33 cellular contexts compared by ENCODE assay signal in genomic region chr15:75791337-75791713, GRCh38.
"Had no signal": no experiment of that assay in that cellular context is flagged by ENCODE, and none has a peak within 500 bp of the region (broad histone marks: within the 10 kb centered on the region; RNA-seq: fewer than 3 reads in every experiment).

No MANE protein-coding gene starts in this region.

- H3K4me3 Mint-ChIP-seq: activated B cell treated with CpG ODN at 0.5 μM for 24 hours; activated CD8-positive, alpha-beta T cell treated with anti-CD3 and anti-CD28 coated beads for 36 hours; activated naive CD8-positive, alpha-beta T cell; activated T-cell treated with anti-CD3 and anti-CD28 coated beads, Interleukin-2, amount 50 U/mL, for 4 hours; activated T-helper 17 cell treated with anti-CD3 and anti-CD28 coated beads, Interleukin-2, amount 50 U/mL, for 72 hours; central memory CD8-positive, alpha-beta T cell; dendritic cell treated with granulocyte-macrophage colony-stimulating factor and Interleukin-4, amounts not matched to agents 40 ng/mL and 50 ng/mL, for 4 days; T-helper 17 cell; T-helper 2 cell treated with Interferon-gamma antibody and Interleukin-4, amounts not matched to agents 5 μg/mL and 100 μg/mL, for 36 hours had no signal

- DNase-seq: activated B cell treated with CpG ODN at 0.5 μM for 24 hours; activated CD4-positive, alpha-beta T cell treated with anti-CD3 and anti-CD28 coated beads for 48 hours; activated CD4-positive, alpha-beta T cell treated with anti-CD3 and anti-CD28 coated beads, Interleukin-2, amount 50 U/mL, for 1 hour; activated CD4-positive, alpha-beta T cell treated with anti-CD3 and anti-CD28 coated beads, Interleukin-2, amount 50 U/mL, for 48 hours; activated CD8-positive, alpha-beta memory T cell treated with anti-CD3 and anti-CD28 coated beads for 24 hours; activated CD8-positive, alpha-beta T cell treated with anti-CD3 and anti-CD28 coated beads for 36 hours; activated effector memory CD4-positive, alpha-beta T cell treated with Interleukin-2 at 50 U/mL for 16 hours; activated gamma-delta T cell treated with Interleukin-2 at 50 U/mL for 16 hours; activated naive CD4-positive, alpha-beta T cell treated with anti-CD3 and anti-CD28 coated beads, Interleukin-2, amount 50 U/mL, for 16 hours; activated naive CD4-positive, alpha-beta T cell treated with Interleukin-2 at 50 U/mL for 16 hours; activated T-cell treated with anti-CD3 and anti-CD28 coated beads, Interleukin-2, amount 50 U/mL, for 4 hours; amniotic stem cell; anterior cingulate cortex; brain microvascular endothelial cell; dorsolateral prefrontal cortex; effector memory CD4-positive, alpha-beta T cell; erythroblast; foreskin keratinocyte; gastrocnemius medialis; T-helper 1 cell; T-helper 17 cell; T1000; WERI-Rb-1 had no signal

- H3K4me1 ChIP-seq: esophagus muscularis mucosa, foreskin keratinocyte, gastrocnemius medialis had no signal

- H3K27ac ChIP-seq: brain microvascular endothelial cell, coronary artery, dorsolateral prefrontal cortex, esophagus muscularis mucosa, foreskin keratinocyte, gastrocnemius medialis, WERI-Rb-1 had no signal

- FAIRE-seq: astrocyte, bronchial epithelial cell had no signal

- H3K27ac Mint-ChIP-seq: activated B cell treated with CpG ODN at 0.5 μM for 24 hours; activated CD8-positive, alpha-beta T cell treated with anti-CD3 and anti-CD28 coated beads for 36 hours; activated naive CD8-positive, alpha-beta T cell; activated T-helper 17 cell treated with anti-CD3 and anti-CD28 coated beads, Interleukin-2, amount 50 U/mL, for 72 hours; dendritic cell treated with granulocyte-macrophage colony-stimulating factor and Interleukin-4, amounts not matched to agents 40 ng/mL and 50 ng/mL, for 4 days; T-helper 17 cell; T-helper 2 cell treated with Interferon-gamma antibody and Interleukin-4, amounts not matched to agents 5 μg/mL and 100 μg/mL, for 36 hours had no signal

- H3K9me3 Mint-ChIP-seq: activated B cell treated with CpG ODN at 0.5 μM for 24 hours; activated CD8-positive, alpha-beta T cell treated with anti-CD3 and anti-CD28 coated beads for 36 hours; activated T-cell treated with anti-CD3 and anti-CD28 coated beads, Interleukin-2, amount 50 U/mL, for 4 hours; activated T-helper 17 cell treated with anti-CD3 and anti-CD28 coated beads, Interleukin-2, amount 50 U/mL, for 72 hours; central memory CD8-positive, alpha-beta T cell; dendritic cell treated with granulocyte-macrophage colony-stimulating factor and Interleukin-4, amounts not matched to agents 40 ng/mL and 50 ng/mL, for 4 days; T-helper 2 cell treated with Interferon-gamma antibody and Interleukin-4, amounts not matched to agents 5 μg/mL and 100 μg/mL, for 36 hours had no signal

- H3K36me3 ChIP-seq: brain microvascular endothelial cell, esophagus muscularis mucosa, gastrocnemius medialis, WERI-Rb-1 had no signal

- H3K36me3 Mint-ChIP-seq: activated naive CD8-positive, alpha-beta T cell had no signal

- H3K4me3 ChIP-seq: coronary artery, dorsolateral prefrontal cortex, esophagus muscularis mucosa, gastrocnemius medialis had no signal

- ATAC-seq: activated CD4-positive, CD25-positive, alpha-beta regulatory T cell treated with anti-CD3 and anti-CD28 coated beads, Interleukin-2, amount 50 U/mL, for 24 hours; activated CD8-positive, alpha-beta T cell treated with anti-CD3 and anti-CD28 coated beads for 36 hours; activated T-cell treated with anti-CD3 and anti-CD28 coated beads, Interleukin-2, amount 50 U/mL, for 4 hours; activated T-helper 17 cell treated with anti-CD3 and anti-CD28 coated beads, Interleukin-2, amount 50 U/mL, for 72 hours; foreskin keratinocyte; gastrocnemius medialis; T-helper 17 cell had no signal

- H3K9me3 ChIP-seq: esophagus muscularis mucosa, gastrocnemius medialis had no signal

- H3K4me1 Mint-ChIP-seq: activated T-helper 17 cell treated with anti-CD3 and anti-CD28 coated beads, Interleukin-2, amount 50 U/mL, for 72 hours; central memory CD8-positive, alpha-beta T cell; T-helper 17 cell had no signal
